1 cellular context compared by ENCODE assay signal in genomic region chr7:101718747-101719260, GRCh38.
TF ChIP-seq lines count a peak whose summit lies in the region.

No MANE protein-coding gene starts in this region.

TF ChIP-seq in IMR-90, 13 proteins besides CTCF, POLR2A, EP300 and RAD21 (continued from another document):
- TF ChIP-seq USF2 (IDR thresholded peaks at IDR 0.05; ENCODE audit: low read depth, low read length) (no peak), BHLHE40 (IDR thresholded peaks at IDR 0.05; ENCODE audit: low read depth, low read length) (no peak), RFX5 (IDR thresholded peaks at IDR 0.05; ENCODE audit: low read depth, low read length) (no peak), FOS (IDR thresholded peaks at IDR 0.05; ENCODE audit: low read depth, low read length) (no peak), RCOR1 (IDR thresholded peaks at IDR 0.05; ENCODE audit: insufficient replicate concordance, low read length) (no peak), ELK1 (IDR thresholded peaks at IDR 0.05; ENCODE audit: borderline replicate concordance, low read depth, low read length) (no peak), CHD1 (IDR thresholded peaks at IDR 0.05; ENCODE audit: low read depth, low read length) (no peak), SMC3 (IDR thresholded peaks at IDR 0.05; ENCODE audit: low read depth, low read length) (no peak), CEBPB (IDR thresholded peaks at IDR 0.05; ENCODE audit: low read depth, low read length) (no peak), MAZ (IDR thresholded peaks at IDR 0.05; ENCODE audit: borderline replicate concordance, low read depth, low read length) (no peak), MAFK (IDR thresholded peaks at IDR 0.05; ENCODE audit: low read depth, low read length) (no peak)
